In genomic region chr12:33710548-33710947, GRCh38 we compare ENCODE assay signal across 9 cellular contexts.
"Had no signal": no experiment of that assay in that cellular context is flagged by ENCODE, and none has a peak within 500 bp of the region (broad histone marks: within the 10 kb centered on the region; RNA-seq: fewer than 3 reads in every experiment).

No MANE protein-coding gene starts in this region.

- FAIRE-seq: H1, H54, HTR-8/SVneo had no signal

- H3K27ac ChIP-seq: GM23248, KMS-11 had no signal

- H3K4me2 ChIP-seq: KMS-11 had no signal

- H3K27ac Mint-ChIP-seq: H9 had no signal

- H2AFZ ChIP-seq: GM23248 had no signal

- H3K4me3 Mint-ChIP-seq: H9 had no signal

- H3K4me3 ChIP-seq: GM23248 had no signal

- H3K9ac ChIP-seq: GM23248, KMS-11 had no signal

- DNase-seq: GM23248, H9, HCEC 1CT, IMR-90, KBM-7 had no signal

- H3K9me3 Mint-ChIP-seq: H9 had no signal

- H3K4me1 Mint-ChIP-seq: H9 had no signal
